In genomic region chr22:35921777-35922176, GRCh38 we compare ENCODE assay signal across 8 cellular contexts.
DNase-seq lines count a peak whose midpoint lies in the region; ATAC-seq and TF ChIP-seq lines count a peak whose summit lies in the region.

No MANE protein-coding gene starts in this region.

- peaks cover 29% of the 10 kb centered on the region for H4K20me1 ChIP-seq in neural progenitor cell (ENCODE audit: low read depth)

- H3K36me3 ChIP-seq in neural progenitor cell = no peaks in the 10 kb centered on the region

- no peak overlapping the region for H3K4me3 Mint-ChIP-seq in neural progenitor cell

- no peaks in the 10 kb centered on the region for H3K9me3 Mint-ChIP-seq in neural progenitor cell

- H3K27ac ChIP-seq in neural progenitor cell = no peak overlapping the region

- no peak for ATAC-seq in HG03135 (IDR thresholded peaks at IDR 0.05; ENCODE audit: unreplicated experiment)
- ATAC-seq in HG03565 (IDR thresholded peaks at IDR 0.05; ENCODE audit: unreplicated experiment) = no peak

- no peaks in the 10 kb centered on the region for H3K9me3 ChIP-seq in neural progenitor cell (ENCODE audit: low read depth)

- peak; percentile 71 for TF ChIP-seq CTCF in GM12873 (IDR thresholded peaks at IDR 0.05; ENCODE audit: insufficient read depth, low read depth, low read length, missing control alignments)
- peak; percentile 71 for TF ChIP-seq CTCF in fibroblast of pulmonary artery (IDR thresholded peaks at IDR 0.05; ENCODE audit: low read length, missing control alignments)
- peak; percentile 67 for TF ChIP-seq CTCF in neural progenitor cell (IDR thresholded peaks at IDR 0.05)

- H3K36me3 Mint-ChIP-seq in neural progenitor cell = no peaks in the 10 kb centered on the region

- peaks cover under 1% of the 10 kb centered on the region for H3F3A ChIP-seq in neural progenitor cell (ENCODE audit: low read depth)

- no peak overlapping the region for H3K4me3 ChIP-seq in fibroblast of pulmonary artery (replicated peaks; ENCODE audit: low read depth, low read length)
- no peak overlapping the region for H3K4me3 ChIP-seq in neural progenitor cell

- H3K9ac ChIP-seq in neural progenitor cell = no peak overlapping the region

- peaks cover 29% of the 10 kb centered on the region for H3K4me1 Mint-ChIP-seq in neural progenitor cell

- H3K4me2 ChIP-seq in neural progenitor cell = no peak overlapping the region

- peaks cover 83% of the 10 kb centered on the region for H3K79me2 ChIP-seq in neural progenitor cell (ENCODE audit: low read depth)

- DNase-seq in AG08396 (ENCODE audit: low spot score) (peak; percentile 64), NCI-H2196 (lab: John Stamatoyannopoulos, UW; ENCODE audit: unreplicated experiment) (peak; percentile 49), fibroblast of pulmonary artery (ENCODE audit: low read depth) (peak; percentile 93), neural progenitor cell (ENCODE audit: low spot score) (peak; percentile 73)
- peak; percentile 2 to 9 for DNase-seq in activated CD4-positive, alpha-beta T cell treated with anti-CD3 and anti-CD28 coated beads, Interleukin-2, amount 50 U/mL, for 4 hours

- no peaks in the 10 kb centered on the region for H3K27me3 ChIP-seq in neural progenitor cell

- H3K4me1 ChIP-seq in neural progenitor cell = peaks cover 14% of the 10 kb centered on the region

- no peak overlapping the region for H2AFZ ChIP-seq in neural progenitor cell (replicated peaks)

- H3K27me3 Mint-ChIP-seq in neural progenitor cell (ENCODE audit: insufficient read depth, low read depth) = peaks cover 2% of the 10 kb centered on the region

- no peak overlapping the region for H3K27ac Mint-ChIP-seq in neural progenitor cell

Comparison
In these comparisons a context has a peak if more than half of its experiments do, and no peak if none do; other contexts are left out.
1. DNase-seq: peak in every context shown above with its lines; median percentile 93 in fibroblast of pulmonary artery; 73 in neural progenitor cell; 64 in AG08396; 49 in NCI-H2196; 6 in activated CD4-positive, alpha-beta T cell treated with anti-CD3 and anti-CD28 coated beads, Interleukin-2, amount 50 U/mL, for 4 hours.